Comparison of ENCODE assay signal across 2 cellular contexts in genomic region chr4:177246636-177247584, GRCh38.
TF ChIP-seq lines count a peak whose summit lies in the region.

No MANE protein-coding gene starts in this region.

TF ChIP-seq in SK-N-SH, 30 proteins besides CTCF, POLR2A, EP300 and RAD21 (continued from another document):
- TF ChIP-seq USF2 (IDR thresholded peaks at IDR 0.05; ENCODE audit: borderline replicate concordance, low read depth, low read length) (no peak), GABPA (IDR thresholded peaks at IDR 0.05; ENCODE audit: low read depth) (no peak), TEAD4 (IDR thresholded peaks at IDR 0.05; ENCODE audit: borderline replicate concordance, insufficient read depth) (no peak), ELF1 (IDR thresholded peaks at IDR 0.05) (no peak), CHD2 (IDR thresholded peaks at IDR 0.05; ENCODE audit: low read length, partially characterized antibody) (no peak), MAX (IDR thresholded peaks at IDR 0.05; ENCODE audit: low read depth) (no peak), FOXM1 (IDR thresholded peaks at IDR 0.05; ENCODE audit: low read depth) (no peak), MEF2A (IDR thresholded peaks at IDR 0.05; ENCODE audit: borderline replicate concordance, low read depth) (no peak), TCF12 (IDR thresholded peaks at IDR 0.05) (no peak), NRF1 (IDR thresholded peaks at IDR 0.05; ENCODE audit: low read depth, low read length) (no peak), NFIC (IDR thresholded peaks at IDR 0.05; ENCODE audit: borderline replicate concordance) (no peak), REST (IDR thresholded peaks at IDR 0.05; ENCODE audit: low read depth, low read length) (no peak), FOSL2 (IDR thresholded peaks at IDR 0.05; ENCODE audit: borderline replicate concordance, low read depth) (no peak), SMC3 (IDR thresholded peaks at IDR 0.05; ENCODE audit: low read depth, low read length) (no peak)
- TF ChIP-seq, protein P1, sequence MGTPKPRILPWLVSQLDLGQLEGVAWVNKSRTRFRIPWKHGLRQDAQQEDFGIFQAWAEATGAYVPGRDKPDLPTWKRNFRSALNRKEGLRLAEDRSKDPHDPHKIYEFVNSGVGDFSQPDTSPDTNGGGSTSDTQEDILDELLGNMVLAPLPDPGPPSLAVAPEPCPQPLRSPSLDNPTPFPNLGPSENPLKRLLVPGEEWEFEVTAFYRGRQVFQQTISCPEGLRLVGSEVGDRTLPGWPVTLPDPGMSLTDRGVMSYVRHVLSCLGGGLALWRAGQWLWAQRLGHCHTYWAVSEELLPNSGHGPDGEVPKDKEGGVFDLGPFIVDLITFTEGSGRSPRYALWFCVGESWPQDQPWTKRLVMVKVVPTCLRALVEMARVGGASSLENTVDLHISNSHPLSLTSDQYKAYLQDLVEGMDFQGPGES (IDR thresholded peaks at IDR 0.05; ENCODE audit: low read depth, low read length): no peak
- TF ChIP-seq, protein P2, sequence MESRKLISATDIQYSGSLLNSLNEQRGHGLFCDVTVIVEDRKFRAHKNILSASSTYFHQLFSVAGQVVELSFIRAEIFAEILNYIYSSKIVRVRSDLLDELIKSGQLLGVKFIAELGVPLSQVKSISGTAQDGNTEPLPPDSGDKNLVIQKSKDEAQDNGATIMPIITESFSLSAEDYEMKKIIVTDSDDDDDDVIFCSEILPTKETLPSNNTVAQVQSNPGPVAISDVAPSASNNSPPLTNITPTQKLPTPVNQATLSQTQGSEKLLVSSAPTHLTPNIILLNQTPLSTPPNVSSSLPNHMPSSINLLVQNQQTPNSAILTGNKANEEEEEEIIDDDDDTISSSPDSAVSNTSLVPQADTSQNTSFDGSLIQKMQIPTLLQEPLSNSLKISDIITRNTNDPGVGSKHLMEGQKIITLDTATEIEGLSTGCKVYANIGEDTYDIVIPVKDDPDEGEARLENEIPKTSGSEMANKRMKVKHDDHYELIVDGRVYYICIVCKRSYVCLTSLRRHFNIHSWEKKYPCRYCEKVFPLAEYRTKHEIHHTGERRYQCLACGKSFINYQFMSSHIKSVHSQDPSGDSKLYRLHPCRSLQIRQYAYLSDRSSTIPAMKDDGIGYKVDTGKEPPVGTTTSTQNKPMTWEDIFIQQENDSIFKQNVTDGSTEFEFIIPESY (IDR thresholded peaks at IDR 0.05; ENCODE audit: borderline replicate concordance, low read depth): no peak

TF ChIP-seq in SK-N-SH treated with all-trans-retinoic acid at 6 μM for 48 hours, 23 proteins besides CTCF, POLR2A, EP300 and RAD21 (continued from another document):
- TF ChIP-seq, protein P3, sequence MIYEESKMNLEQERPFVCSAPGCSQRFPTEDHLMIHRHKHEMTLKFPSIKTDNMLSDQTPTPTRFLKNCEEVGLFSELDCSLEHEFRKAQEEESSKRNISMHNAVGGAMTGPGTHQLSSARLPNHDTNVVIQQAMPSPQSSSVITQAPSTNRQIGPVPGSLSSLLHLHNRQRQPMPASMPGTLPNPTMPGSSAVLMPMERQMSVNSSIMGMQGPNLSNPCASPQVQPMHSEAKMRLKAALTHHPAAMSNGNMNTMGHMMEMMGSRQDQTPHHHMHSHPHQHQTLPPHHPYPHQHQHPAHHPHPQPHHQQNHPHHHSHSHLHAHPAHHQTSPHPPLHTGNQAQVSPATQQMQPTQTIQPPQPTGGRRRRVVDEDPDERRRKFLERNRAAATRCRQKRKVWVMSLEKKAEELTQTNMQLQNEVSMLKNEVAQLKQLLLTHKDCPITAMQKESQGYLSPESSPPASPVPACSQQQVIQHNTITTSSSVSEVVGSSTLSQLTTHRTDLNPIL (CRISPR knock-in tag; IDR thresholded peaks at IDR 0.05; ENCODE audit: low read depth): no peak
- no peak for TF ChIP-seq PPARA (CRISPR knock-in tag; IDR thresholded peaks at IDR 0.05; ENCODE audit: borderline replicate concordance)
- TF ChIP-seq SNAI2 (CRISPR knock-in tag; IDR thresholded peaks at IDR 0.05): no peak
- TF ChIP-seq ZFP3 (CRISPR knock-in tag; IDR thresholded peaks at IDR 0.05): no peak
- no peak for TF ChIP-seq ZC3H10 (CRISPR knock-in tag; IDR thresholded peaks at IDR 0.05)
- no peak for TF ChIP-seq TOX (CRISPR knock-in tag; IDR thresholded peaks at IDR 0.05; ENCODE audit: borderline replicate concordance)
- TF ChIP-seq ISL1 (CRISPR knock-in tag; IDR thresholded peaks at IDR 0.05): no peak
- no peak for TF ChIP-seq TSHZ2 (CRISPR knock-in tag; IDR thresholded peaks at IDR 0.05)
- no peak for TF ChIP-seq BACH2 (CRISPR knock-in tag; IDR thresholded peaks at IDR 0.05; ENCODE audit: borderline replicate concordance)
- TF ChIP-seq ZNF70 (CRISPR knock-in tag; IDR thresholded peaks at IDR 0.05): no peak
- TF ChIP-seq ZFP30 (CRISPR knock-in tag; IDR thresholded peaks at IDR 0.05): no peak
- no peak for TF ChIP-seq OSR1 (CRISPR knock-in tag; IDR thresholded peaks at IDR 0.05)
- TF ChIP-seq PATZ1 (CRISPR knock-in tag; IDR thresholded peaks at IDR 0.05; ENCODE audit: borderline replicate concordance): no peak
- no peak for TF ChIP-seq TCF4 (CRISPR knock-in tag; IDR thresholded peaks at IDR 0.05; ENCODE audit: borderline replicate concordance)
- TF ChIP-seq CSDC2 (CRISPR knock-in tag; IDR thresholded peaks at IDR 0.05): no peak
TF ChIP-seq in SK-N-SH treated with all-trans-retinoic acid at 6 μM for 48 hours: peak in this region for 0.
